In genomic region chr20:59004763-59005522, GRCh38 we compare ENCODE assay signal across 8 cellular contexts. TPM values are rescaled to one million over a fixed set of nuclear protein-coding genes. Genes with fewer than 3 reads are reported as not detected.
DNase-seq lines count a peak whose midpoint lies in the region; ATAC-seq, FAIRE-seq and TF ChIP-seq lines count a peak whose summit lies in the region.

No MANE protein-coding gene starts in this region.

- H3K4me3 Mint-ChIP-seq in CD4-positive, CD25-positive, alpha-beta regulatory T cell = peak overlapping the region; percentile 82 to 90 (median 86)

- H3K27me3 ChIP-seq in CD4-positive, CD25-positive, alpha-beta regulatory T cell (ENCODE audit: control insufficient read depth, insufficient read depth, low read length) = no peaks in the 10 kb centered on the region
- H3K27me3 ChIP-seq in effector memory CD4-positive, alpha-beta T cell (replicated peaks; ENCODE audit: control insufficient read depth, insufficient read depth, low read length, poor library complexity, severe bottlenecking) = no peaks in the 10 kb centered on the region
- H3K27me3 ChIP-seq in pancreas (no peaks in the 10 kb centered on the region), ovary (no peaks in the 10 kb centered on the region)

- peaks cover 4% of the 10 kb centered on the region for H3K36me3 ChIP-seq in CD4-positive, CD25-positive, alpha-beta regulatory T cell (ENCODE audit: control insufficient read depth, insufficient read depth, low read length)
- H3K36me3 ChIP-seq in effector memory CD4-positive, alpha-beta T cell (ENCODE audit: control insufficient read depth, insufficient read depth, low read length) = peaks cover 6% of the 10 kb centered on the region
- peaks cover 0 to 5% (median 0%) of the 10 kb centered on the region in 3 donors for H3K36me3 ChIP-seq in pancreas
- H3K36me3 ChIP-seq in ovary = no peaks in the 10 kb centered on the region

- no peaks in the 10 kb centered on the region for H3K27me3 Mint-ChIP-seq in CD4-positive, CD25-positive, alpha-beta regulatory T cell

- intact Hi-C loops in pancreas (cut with DNase I) (no loop called here), ovary (cut with DNase I) (loop anchor here in 1 of 4 donors (10.0 kb wide), 1 partner anchor 110 kb away; no protein-coding TSS in a partner anchor)

- no peak for TF ChIP-seq CTCF in pancreas (IDR thresholded peaks at IDR 0.05)
- TF ChIP-seq CTCF in ovary (IDR thresholded peaks at IDR 0.05) = no peak

- TF ChIP-seq EP300 in ovary (IDR thresholded peaks at IDR 0.05) = no peak

- DNase-seq in CD4-positive, CD25-positive, alpha-beta regulatory T cell = peak; percentile 23 to 80 (median 54)
- peak; percentile 94 for DNase-seq in GM19239 (ENCODE audit: insufficient read length, low spot score)
- DNase-seq in SW480 (ENCODE audit: low spot score) = peak; percentile 58
- DNase-seq in effector memory CD4-positive, alpha-beta T cell = peak in 2 of 3 donors; percentile 13 to 18
- peak in 2 of 6 donors; percentile 58 to 64 for DNase-seq in pancreas
- no peak for DNase-seq in ovary
- DNase-seq in islet precursor cell = no peak

- 58 to 60% methylated on average over 16 to 17 of the region's 17 CpGs for WGBS in pancreas, 2 donors
- 65 to 71% (median 70%) methylated on average over 17 of the region's 17 CpGs for WGBS in ovary, 3 donors

- H3K36me3 Mint-ChIP-seq in CD4-positive, CD25-positive, alpha-beta regulatory T cell = no peaks in the 10 kb centered on the region

- peaks cover 0 to 45% (median 30%) of the 10 kb centered on the region in 4 donors for H3K4me1 Mint-ChIP-seq in CD4-positive, CD25-positive, alpha-beta regulatory T cell

- H3K4me3 ChIP-seq in CD4-positive, CD25-positive, alpha-beta regulatory T cell (ENCODE audit: low read depth, low read length) = peak overlapping the region; percentile 62
- peak overlapping the region; percentile 65 for H3K4me3 ChIP-seq in effector memory CD4-positive, alpha-beta T cell (ENCODE audit: insufficient read depth, low read depth, low read length, poor library complexity, severe bottlenecking)
- H3K4me3 ChIP-seq in pancreas (peak overlapping the region in 3 of 4 donors; percentile 12 to 92 (median 84)), ovary (no peak overlapping the region)

- H3K9me3 ChIP-seq in CD4-positive, CD25-positive, alpha-beta regulatory T cell (ENCODE audit: control insufficient read depth in 2 of 2, low read length in 2 of 2) = no peaks in the 10 kb centered on the region
- no peaks in the 10 kb centered on the region for H3K9me3 ChIP-seq in effector memory CD4-positive, alpha-beta T cell (ENCODE audit: control insufficient read depth, low read length)
- H3K9me3 ChIP-seq in pancreas = no peaks in the 10 kb centered on the region
- H3K9me3 ChIP-seq in ovary = no peaks in the 10 kb centered on the region

- FAIRE-seq in GM19239 (lab: Jason Lieb, UNC) = peak; percentile 93
- FAIRE-seq in pancreas (lab: Jason Lieb, UNC) = no peak

- H3K4me1 ChIP-seq in CD4-positive, CD25-positive, alpha-beta regulatory T cell (ENCODE audit: control insufficient read depth, insufficient read depth, low read length, poor library complexity, severe bottlenecking) = peaks cover 33% of the 10 kb centered on the region
- peaks cover 31% of the 10 kb centered on the region for H3K4me1 ChIP-seq in effector memory CD4-positive, alpha-beta T cell (ENCODE audit: control insufficient read depth, insufficient read depth, low read length, poor library complexity, severe bottlenecking)
- peaks cover 5 to 12% (median 11%) of the 10 kb centered on the region in 3 donors for H3K4me1 ChIP-seq in pancreas
- peaks cover 10% of the 10 kb centered on the region for H3K4me1 ChIP-seq in ovary (ENCODE audit: insufficient read depth)

- TF ChIP-seq POLR2A in ovary (IDR thresholded peaks at IDR 0.05) = no peak

- peak overlapping the region; percentile 72 for H3K27ac ChIP-seq in CD4-positive, CD25-positive, alpha-beta regulatory T cell (ENCODE audit: insufficient read depth, low read length, poor library complexity, severe bottlenecking)
- H3K27ac ChIP-seq in effector memory CD4-positive, alpha-beta T cell (ENCODE audit: insufficient read depth, low read length, poor library complexity, severe bottlenecking) = peak overlapping the region; percentile 47
- H3K27ac ChIP-seq in pancreas = peak overlapping the region in 2 of 4 donors; percentile 74 to 84
- H3K27ac ChIP-seq in ovary = no peak overlapping the region

- peak overlapping the region; percentile 86 to 99 (median 91) for H3K27ac Mint-ChIP-seq in CD4-positive, CD25-positive, alpha-beta regulatory T cell

- peaks cover 0 to 1% (median 0%) of the 10 kb centered on the region in 7 donors for H3K9me3 Mint-ChIP-seq in CD4-positive, CD25-positive, alpha-beta regulatory T cell

- ATAC-seq in CD4-positive, CD25-positive, alpha-beta regulatory T cell (ENCODE audit: low read depth in 2 of 2) = peak; percentile 52 to 61
- ATAC-seq in HG03135 (IDR thresholded peaks at IDR 0.05; ENCODE audit: unreplicated experiment) (peak; percentile 53), pancreas (peak in 3 of 4 donors; percentile 12 to 66 (median 57))

RNA-seq across cellular contexts. Expression of gene CTSZ, which starts 2.1 kb away (rescaled TPM):
- total RNA-seq in CD4-positive, CD25-positive, alpha-beta regulatory T cell = 26.6 TPM
- 1 to 10 TPM; 1.8 to 3.4 (median 3.2) TPM for polyA plus RNA-seq in CD4-positive, CD25-positive, alpha-beta regulatory T cell
- total RNA-seq in pancreas = 100 to 1,000 TPM in 1 of 6 donors, 10 to 100 TPM in 5; 33.7 to 107 (median 43.4) TPM
- polyA plus RNA-seq in pancreas = 10 to 100 TPM; 51.3 to 88.2 TPM
- total RNA-seq in ovary = 100 to 1,000 TPM in 1 of 7 donors, 10 to 100 TPM in 6; 36.7 to 117 (median 76.8) TPM
- 100 to 1,000 TPM in 1 of 2 donors, 10 to 100 TPM in 1; 88.8 to 301 TPM for polyA plus RNA-seq in ovary

RNA-seq across cellular contexts. Expression of gene TUBB1, which starts 14.3 kb away (rescaled TPM):
- total RNA-seq in CD4-positive, CD25-positive, alpha-beta regulatory T cell = 31.7 TPM
- polyA plus RNA-seq in CD4-positive, CD25-positive, alpha-beta regulatory T cell = under 1 TPM; 0.07 to 0.22 (median 0.13) TPM
- total RNA-seq in pancreas (under 1 TPM in 5 of 6 donors, not detected in 1; 0.04 to 0.21 (median 0.09) TPM), ovary (under 1 TPM in 5 of 7 donors, not detected in 2; 0.10 to 0.15 (median 0.12) TPM)
- polyA plus RNA-seq in pancreas (1 to 10 TPM in 1 of 2 donors, under 1 TPM in 1; 0.15 to 1.2 TPM), ovary (under 1 TPM; 0.02 to 0.17 TPM)

RNA-seq across cellular contexts. Expression of gene NELFCD, which starts 23.9 kb away (rescaled TPM):
- 66.3 TPM for total RNA-seq in CD4-positive, CD25-positive, alpha-beta regulatory T cell
- 10 to 100 TPM; 58.6 to 68.2 (median 59.4) TPM for polyA plus RNA-seq in CD4-positive, CD25-positive, alpha-beta regulatory T cell
- 10 to 100 TPM; 17.3 to 42.3 (median 25.2) TPM for total RNA-seq in pancreas
- 10 to 100 TPM; 41.7 to 66.4 TPM for polyA plus RNA-seq in pancreas
- 10 to 100 TPM; 36.7 to 67.8 (median 59.4) TPM for total RNA-seq in ovary
- polyA plus RNA-seq in ovary = 10 to 100 TPM; 44.1 to 74.9 TPM

RNA-seq across cellular contexts. Expression of gene ATP5F1E, which starts 27.2 kb away (rescaled TPM):
- total RNA-seq in CD4-positive, CD25-positive, alpha-beta regulatory T cell = 54.9 TPM
- 100 to 1,000 TPM in 2 of 4 donors, 10 to 100 TPM in 2; 85.6 to 145 (median 102) TPM for polyA plus RNA-seq in CD4-positive, CD25-positive, alpha-beta regulatory T cell
- 10 to 100 TPM; 11.2 to 28.2 (median 21.7) TPM for total RNA-seq in pancreas
- 10 to 100 TPM; 25.5 to 38.0 TPM for polyA plus RNA-seq in pancreas
- 10 to 100 TPM; 23.2 to 50.4 (median 45.4) TPM for total RNA-seq in ovary
- polyA plus RNA-seq in ovary = 10 to 100 TPM; 28.1 to 73.1 TPM

RNA-seq across cellular contexts. Expression of gene PRELID3B, which starts 37.6 kb away (rescaled TPM):
- total RNA-seq in CD4-positive, CD25-positive, alpha-beta regulatory T cell = 50.4 TPM
- polyA plus RNA-seq in CD4-positive, CD25-positive, alpha-beta regulatory T cell = 10 to 100 TPM; 33.8 to 44.7 (median 37.6) TPM
- total RNA-seq in pancreas (10 to 100 TPM; 12.6 to 23.2 (median 18.9) TPM), ovary (10 to 100 TPM; 21.9 to 40.8 (median 31.4) TPM)
- polyA plus RNA-seq in pancreas (10 to 100 TPM in 1 of 2 donors, 1 to 10 TPM in 1; 8.4 to 24.9 TPM), ovary (10 to 100 TPM; 16.8 to 25.1 TPM)

Comparison
In these comparisons a context has a peak if more than half of its experiments do, and no peak if none do; other contexts are left out.
1. DNase-seq: peak in CD4-positive, CD25-positive, alpha-beta regulatory T cell (3 of 3), GM19239 (single experiment), SW480 (single experiment) and effector memory CD4-positive, alpha-beta T cell (2 of 3); none in ovary (0 of 5) and islet precursor cell (single experiment).
2. H3K27ac ChIP-seq: peak in CD4-positive, CD25-positive, alpha-beta regulatory T cell (single experiment) and effector memory CD4-positive, alpha-beta T cell (single experiment); none in ovary (0 of 2).
3. RNA of gene TUBB1, which starts 14.3 kb away (total RNA-seq): 31.7 TPM in CD4-positive, CD25-positive, alpha-beta regulatory T cell (single experiment); 0.10 to 0.15 TPM in ovary and 0.04 to 0.21 TPM in pancreas; every median in the first group is over 10 times any median in the second.
4. Peak in every context shown above with its lines, with median percentiles within 50 percentile points of each other: ATAC-seq.